ENCODE assay signal across 7 cellular contexts in the genomic region with DNA sequence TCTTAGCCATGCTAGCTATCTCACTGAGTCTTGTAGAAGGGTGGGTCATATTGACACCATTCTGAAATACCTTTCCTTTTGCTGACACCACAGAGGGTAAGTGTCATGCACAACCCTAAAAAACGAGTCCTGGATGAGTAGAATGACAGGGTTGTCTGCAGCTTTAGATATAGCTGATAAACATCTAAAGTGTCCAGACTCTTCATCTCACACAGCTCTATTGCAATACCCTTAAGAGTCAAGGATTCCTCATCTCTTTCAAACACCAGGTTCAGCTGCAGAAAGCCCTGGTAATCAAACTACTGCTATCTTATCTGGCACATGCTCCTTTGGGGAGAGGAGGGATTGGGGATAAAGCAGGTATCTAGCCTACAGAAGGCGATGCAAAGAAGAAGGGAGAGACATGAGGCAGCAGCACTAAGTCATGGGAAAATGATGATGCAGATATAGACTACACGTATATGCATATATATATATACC.
"Had no signal": no experiment of that assay in that cellular context is flagged by ENCODE, and none has a peak within 500 bp of the region (broad histone marks: within the 10 kb centered on the region; RNA-seq: fewer than 3 reads in every experiment).

No MANE protein-coding gene starts in this region.

- H3K4me2 ChIP-seq: GM23338 had no signal

- H2AFZ ChIP-seq: GM23338 had no signal

- FAIRE-seq: H1, H54, HTR-8/SVneo had no signal

- ATAC-seq: GM23338 had no signal

- DNase-seq: H9, HCEC 1CT, IMR-90 had no signal

- H3K4me3 ChIP-seq: GM23338 had no signal
